In the genomic region with DNA sequence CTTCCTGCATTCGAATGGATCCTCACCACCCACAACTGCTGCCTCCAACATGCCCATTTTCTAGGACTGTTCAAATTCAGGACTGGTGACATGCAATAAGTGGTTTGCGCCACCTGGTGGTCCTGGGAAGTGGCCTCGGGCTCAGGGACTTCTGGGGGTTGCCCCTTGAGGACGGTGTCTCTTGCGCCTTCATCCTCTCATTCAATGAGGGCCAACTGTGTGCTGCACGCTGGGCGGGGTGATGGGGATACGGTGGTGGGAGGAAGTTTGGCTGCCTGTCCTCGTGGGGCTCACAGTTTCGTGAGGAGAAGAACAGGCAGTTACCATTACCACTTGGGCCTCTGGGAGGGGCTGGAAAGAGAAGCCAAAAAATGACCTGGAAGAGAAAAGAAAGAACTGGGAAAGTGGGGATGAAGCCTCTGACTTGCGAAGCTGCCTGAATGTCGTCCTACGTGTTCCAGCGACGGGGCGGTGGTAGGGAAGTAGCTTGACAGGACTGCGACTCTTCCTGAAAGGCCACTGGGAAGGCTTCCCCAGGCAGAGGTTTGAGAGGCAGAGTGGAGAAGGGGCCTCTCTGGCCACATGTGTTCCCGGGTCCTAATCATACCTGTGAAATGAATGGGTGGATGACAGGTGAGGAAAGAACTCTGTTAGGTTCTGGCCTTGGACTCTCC, we compare ENCODE assay signal across 8 cellular contexts. TPM values are rescaled to one million over a fixed set of nuclear protein-coding genes. Genes with fewer than 3 reads are reported as not detected.
A peak's percentile ranks its signal among the peaks of the same experiment; 100 is the strongest.
DNase-seq lines count a peak whose midpoint lies in the region; ATAC-seq and TF ChIP-seq lines count a peak whose summit lies in the region.

No MANE protein-coding gene starts in this region.

- POLR2A ChIA-PET in GM10248 (lab: Yijun Ruan, JAX) = interaction anchor here (0.6 kb wide), 1 partner anchor 1163 kb away, joined by 8 read pairs; no protein-coding TSS in a partner anchor

- intact Hi-C loops in testis (cut with DNase I; ENCODE audit: low total_unique reads) = no loop called here

- TF ChIP-seq POLR2A in Peyer's patch (IDR thresholded peaks at IDR 0.05) (no peak), testis (IDR thresholded peaks at IDR 0.05) (no peak)

- TF ChIP-seq CTCF in GM10248 (IDR thresholded peaks at IDR 0.05; ENCODE audit: control extremely low read depth, extremely low read depth, low read depth, missing control alignments) = peak; percentile 89
- peak; percentile 34 for TF ChIP-seq CTCF in HL-60 (IDR thresholded peaks at IDR 0.05; ENCODE audit: insufficient read depth, low read length)
- TF ChIP-seq CTCF in Peyer's patch (IDR thresholded peaks at IDR 0.05) = peak; percentile 42 to 66 (median 52)
- TF ChIP-seq CTCF in fibroblast of the aortic adventitia (IDR thresholded peaks at IDR 0.05; ENCODE audit: insufficient read depth, low read length) = peak; percentile 80
- peak; percentile 46 to 64 (median 59) for TF ChIP-seq CTCF in testis (IDR thresholded peaks at IDR 0.05)

- no peak overlapping the region for H3K4me3 ChIP-seq in HL-60 (replicated peaks; ENCODE audit: insufficient read depth, low read length)
- H3K4me3 ChIP-seq in Peyer's patch = no peak overlapping the region
- H3K4me3 ChIP-seq in fibroblast of the aortic adventitia (ENCODE audit: low read depth, low read length) = no peak overlapping the region
- no peak overlapping the region for H3K4me3 ChIP-seq in testis

- H3K36me3 ChIP-seq in Peyer's patch (no peaks in the 10 kb centered on the region), testis (ENCODE audit: low read depth, missing control alignments) (no peaks in the 10 kb centered on the region)

- peaks cover 0 to 10% (median 3%) of the 10 kb centered on the region in 4 donors for H3K4me1 ChIP-seq in Peyer's patch
- H3K4me1 ChIP-seq in testis = peaks cover 7% of the 10 kb centered on the region

- no peak for ATAC-seq in GM18873 (IDR thresholded peaks at IDR 0.05; ENCODE audit: low FRiP score, unreplicated experiment)

- H3K27ac ChIP-seq in HL-60 (replicated peaks) (no peak overlapping the region), Peyer's patch (no peak overlapping the region), testis (no peak overlapping the region)

- H3K9me3 ChIP-seq in Peyer's patch = no peaks in the 10 kb centered on the region
- no peaks in the 10 kb centered on the region for H3K9me3 ChIP-seq in testis

- DNase-seq in GM10248 (ENCODE audit: extremely low spot score) (peak; percentile 84), HL-60 (ENCODE audit: low read depth in 1 of 2, low spot score in 1 of 2) (peak; percentile 14 to 47), Peyer's patch (peak; percentile 67 to 91 (median 82)), activated T-helper 1 cell treated with Interleukin-2 at 50 U/mL for 16 hours (ENCODE audit: low read depth) (peak; percentile 50), fibroblast of the aortic adventitia (ENCODE audit: low read depth) (peak; percentile 75), occipital lobe (lab: John Stamatoyannopoulos, UW) (peak; percentile 36), testis (peak; percentile 80)

- CTCF ChIA-PET in GM10248 (lab: Yijun Ruan, JAX) = interaction anchor here (0.7 to 9.0 kb wide), 23 partner anchors 8 to 123 kb away, joined by 3 to 108 read pairs (median 5); no protein-coding TSS in a partner anchor

- H3K27me3 ChIP-seq in HL-60 (ENCODE audit: insufficient read depth, poor library complexity, severe bottlenecking) (peaks cover 4% of the 10 kb centered on the region), Peyer's patch (peaks cover 0 to 4% of the 10 kb centered on the region in 2 donors), testis (no peaks in the 10 kb centered on the region)

- 52 to 59% methylated on average over 18 of the region's 18 CpGs for WGBS in testis, 2 donors

RNA-seq across cellular contexts. Expression of a gene that starts 49.0 kb away (rescaled TPM):
- total RNA-seq in Peyer's patch = not detected
- 0.08 TPM in 1 of 2 replicates, not detected in the other for total RNA-seq in fibroblast of the aortic adventitia (ENCODE audit: low replicate concordance)
- 17.0 TPM for total RNA-seq in occipital lobe
- total RNA-seq in testis = 1 to 10 TPM; 1.9 to 2.0 TPM
- polyA plus RNA-seq in testis (ENCODE audit: insufficient read depth, low read depth, low replicate concordance) = 1.6 TPM

Comparison
In these comparisons a context has a peak if more than half of its experiments do, and no peak if none do; other contexts are left out.
1. DNase-seq: peak in every context shown above with its lines; median percentile 84 in GM10248; 82 in Peyer's patch; 80 in testis; 75 in fibroblast of the aortic adventitia; 50 in activated T-helper 1 cell treated with Interleukin-2 at 50 U/mL for 16 hours; 36 in occipital lobe; 30 in HL-60.
2. CTCF ChIP-seq: peak in every context shown above with its lines; median percentile 89 in GM10248; 80 in fibroblast of the aortic adventitia; 59 in testis; 52 in Peyer's patch; 34 in HL-60.